In genomic region chr9:83622433-83622813, GRCh38 we compare ENCODE assay signal across 8 cellular contexts. TPM values are rescaled to one million over a fixed set of nuclear protein-coding genes. Genes with fewer than 3 reads are reported as not detected.
DNase-seq lines count a peak whose midpoint lies in the region; ATAC-seq and TF ChIP-seq lines count a peak whose summit lies in the region.

No MANE protein-coding gene starts in this region.

- peaks cover 4% of the 10 kb centered on the region for H3K79me2 ChIP-seq in neural progenitor cell (ENCODE audit: low read depth)

- H3F3A ChIP-seq in neural progenitor cell (ENCODE audit: low read depth): peaks cover 9% of the 10 kb centered on the region

- ATAC-seq in GM19438 (IDR thresholded peaks at IDR 0.05; ENCODE audit: low read depth, unreplicated experiment) (peak; percentile 3), GM21737 (IDR thresholded peaks at IDR 0.05; ENCODE audit: unreplicated experiment) (no peak)

- H3K36me3 Mint-ChIP-seq in neural progenitor cell: peaks cover 7% of the 10 kb centered on the region

- H3K9me3 Mint-ChIP-seq in neural progenitor cell: no peaks in the 10 kb centered on the region

- DNase-seq in NCI-H2171 treated with DMSO at 0.1 percent for 48 hours (lab: John Stamatoyannopoulos, UW) (peak; percentile 61), dorsolateral prefrontal cortex (no peak), neural progenitor cell (ENCODE audit: low spot score) (no peak), amygdala (lab: John Stamatoyannopoulos, UW) (no peak), hippocampal formation (lab: John Stamatoyannopoulos, UW) (no peak), iPS-NIHi7 (ENCODE audit: extremely low spot score) (no peak)

- peak overlapping the region; percentile 81 for H2AFZ ChIP-seq in neural progenitor cell (replicated peaks)

- H3K27me3 ChIP-seq in dorsolateral prefrontal cortex (no peaks in the 10 kb centered on the region), neural progenitor cell (no peaks in the 10 kb centered on the region)

- H3K4me3 Mint-ChIP-seq in neural progenitor cell: peak overlapping the region; percentile 93

- peak overlapping the region; percentile 52 to 97 (median 89) for H3K4me3 ChIP-seq in dorsolateral prefrontal cortex
- H3K4me3 ChIP-seq in neural progenitor cell: peak overlapping the region; percentile 76

- H3K4me1 ChIP-seq in neural progenitor cell: peaks cover 10% of the 10 kb centered on the region

- intact Hi-C loops in dorsolateral prefrontal cortex (cut with DNase I): loop anchor here (5.0 to 10.0 kb wide), 4 partner anchors 85 to 300 kb away; partner anchors contain the start of genes GKAP1 (in 1 of the 2), KIF27 (in 1 of the 2) and UBQLN1 (in 1 of the 2)

- H3K4me2 ChIP-seq in neural progenitor cell: peak overlapping the region; percentile 75

- TF ChIP-seq CTCF in dorsolateral prefrontal cortex (IDR thresholded peaks at IDR 0.05 in 54 of 56, conservative IDR thresholded peaks at IDR 0.05 in 2 of 56; ENCODE audit: low read depth in 1 of 56, partially characterized antibody in 56 of 56) (no peak), neural progenitor cell (IDR thresholded peaks at IDR 0.05) (no peak)

- H3K27me3 Mint-ChIP-seq in neural progenitor cell (ENCODE audit: insufficient read depth, low read depth): no peaks in the 10 kb centered on the region

- peaks cover 19% of the 10 kb centered on the region for H3K4me1 Mint-ChIP-seq in neural progenitor cell

- peak overlapping the region; percentile 72 to 99 (median 96) for H3K27ac ChIP-seq in dorsolateral prefrontal cortex
- no peak overlapping the region for H3K27ac ChIP-seq in neural progenitor cell

- peak overlapping the region; percentile 97 for H3K27ac Mint-ChIP-seq in neural progenitor cell

- H3K36me3 ChIP-seq in neural progenitor cell: no peaks in the 10 kb centered on the region

- H3K9me3 ChIP-seq in neural progenitor cell (ENCODE audit: low read depth): no peaks in the 10 kb centered on the region

- H4K20me1 ChIP-seq in neural progenitor cell (ENCODE audit: low read depth): no peaks in the 10 kb centered on the region

- no peak overlapping the region for H3K9ac ChIP-seq in neural progenitor cell

RNA-seq across cellular contexts. Expression of gene IDNK, which starts 0.5 kb away (rescaled TPM):
- total RNA-seq in dorsolateral prefrontal cortex (10 to 100 TPM in 74 of 120 experiments, 1 to 10 TPM in 46; 3.8 to 21.4 (median 11.5) TPM), neural progenitor cell (ENCODE audit: low replicate concordance) (3.0 and 9.0 TPM in 2 replicates)
